In the genomic region with DNA sequence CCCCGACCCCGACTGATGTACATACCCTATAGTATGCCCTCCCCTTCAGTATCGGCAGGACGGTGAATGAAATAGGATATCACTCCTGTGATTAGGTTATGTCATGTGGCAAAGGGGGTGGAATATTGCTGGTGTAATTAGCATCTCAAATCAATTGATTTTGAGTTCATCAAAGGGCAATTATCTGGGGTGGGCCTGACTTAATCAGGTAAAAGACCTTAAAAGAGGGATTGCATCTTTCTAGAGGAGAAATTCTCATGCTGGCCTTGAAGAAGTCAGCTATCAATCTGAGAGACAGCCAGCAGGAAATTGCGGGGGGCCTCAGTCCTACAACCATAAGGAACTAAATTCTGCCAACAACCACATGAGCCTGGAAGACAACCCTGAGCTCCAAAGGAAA, we compare ENCODE assay signal across 31 cellular contexts.
"Had no signal": no experiment of that assay in that cellular context is flagged by ENCODE, and none has a peak within 500 bp of the region (broad histone marks: within the 10 kb centered on the region; RNA-seq: fewer than 3 reads in every experiment).

No MANE protein-coding gene starts in this region.

- H3K4me3 ChIP-seq: cardiac muscle cell, colonic mucosa, Peyer's patch had no signal

- H3K9me3 ChIP-seq: colonic mucosa, Peyer's patch had no signal

- H3K27ac Mint-ChIP-seq: activated B cell treated with CpG ODN at 0.5 μM for 24 hours; activated CD4-positive, alpha-beta memory T cell treated with anti-CD3 and anti-CD28 coated beads, Interleukin-2, amount 10 ng/mL, durations not matched to agents 7 days and 5 days; activated CD8-positive, alpha-beta memory T cell treated with anti-CD3 and anti-CD28 coated beads, Interleukin-2, amount 10 ng/mL, durations not matched to agents 7 days and 5 days; activated naive CD8-positive, alpha-beta T cell treated with anti-CD3 and anti-CD28 coated beads for 36 hours had no signal

- DNase-seq: activated B cell treated with CpG ODN at 0.5 μM for 24 hours; activated CD4-positive, alpha-beta memory T cell treated with anti-CD3 and anti-CD28 coated beads, Interleukin-2, amount 10 ng/mL, durations not matched to agents 7 days and 5 days; activated CD4-positive, alpha-beta T cell treated with anti-CD3 and anti-CD28 coated beads for 4 hours; activated CD4-positive, alpha-beta T cell treated with anti-CD3 and anti-CD28 coated beads, Interleukin-2, amount 50 U/mL, for 1 hour; activated CD4-positive, CD25-positive, alpha-beta regulatory T cell treated with anti-CD3 and anti-CD28 coated beads, Interleukin-2, amount 50 U/mL, for 72 hours; activated CD8-positive, alpha-beta memory T cell treated with anti-CD3 and anti-CD28 coated beads, Interleukin-2, amount 10 ng/mL, durations not matched to agents 7 days and 5 days; activated CD8-positive, alpha-beta memory T cell treated with anti-CD3 and anti-CD28 coated beads, Interleukin-2, amount 50 U/mL, for 48 hours; activated effector memory CD4-positive, alpha-beta T cell treated with anti-CD3 and anti-CD28 coated beads, Interleukin-2, amount 50 U/mL, for 16 hours; activated naive CD4-positive, alpha-beta T cell; activated naive CD4-positive, alpha-beta T cell treated with anti-CD3 and anti-CD28 coated beads, Interleukin-2, amount 50 U/mL, for 16 hours; activated naive CD8-positive, alpha-beta T cell treated with anti-CD3 and anti-CD28 coated beads for 36 hours; activated T-cell treated with anti-CD3 and anti-CD28 coated beads, Interleukin-2, amount 50 U/mL, for 48 hours; amniotic stem cell; aorta; colonic mucosa; NCI-H1048; NCI-H1436 treated with DMSO at 0.1 percent for 48 hours; NCI-H1694 treated with DMSO at 0.1 percent for 48 hours; NCI-H2029; NCI-H345; NCI-H524 treated with DMSO at 0.1 percent for 48 hours; Peyer's patch; RPMI8226; SW 1271; T-helper 1 cell; T-helper 2 cell; T-helper 9 cell had no signal

- H3K9me3 Mint-ChIP-seq: activated B cell treated with CpG ODN at 0.5 μM for 24 hours; activated CD4-positive, alpha-beta memory T cell treated with anti-CD3 and anti-CD28 coated beads, Interleukin-2, amount 10 ng/mL, durations not matched to agents 7 days and 5 days; activated naive CD8-positive, alpha-beta T cell treated with anti-CD3 and anti-CD28 coated beads for 36 hours; central memory CD8-positive, alpha-beta T cell had no signal

- H3K4me3 Mint-ChIP-seq: activated B cell treated with CpG ODN at 0.5 μM for 24 hours; activated CD4-positive, alpha-beta memory T cell treated with anti-CD3 and anti-CD28 coated beads, Interleukin-2, amount 10 ng/mL, durations not matched to agents 7 days and 5 days; activated CD8-positive, alpha-beta memory T cell treated with anti-CD3 and anti-CD28 coated beads, Interleukin-2, amount 10 ng/mL, durations not matched to agents 7 days and 5 days; activated naive CD8-positive, alpha-beta T cell treated with anti-CD3 and anti-CD28 coated beads for 36 hours; central memory CD8-positive, alpha-beta T cell had no signal

- H3K27me3 ChIP-seq: cardiac muscle cell, colonic mucosa, Peyer's patch had no signal

- H3K27me3 Mint-ChIP-seq: activated B cell treated with CpG ODN at 0.5 μM for 24 hours; activated CD4-positive, alpha-beta memory T cell treated with anti-CD3 and anti-CD28 coated beads, Interleukin-2, amount 10 ng/mL, durations not matched to agents 7 days and 5 days; activated CD8-positive, alpha-beta memory T cell treated with anti-CD3 and anti-CD28 coated beads, Interleukin-2, amount 10 ng/mL, durations not matched to agents 7 days and 5 days; activated naive CD8-positive, alpha-beta T cell treated with anti-CD3 and anti-CD28 coated beads for 36 hours; central memory CD8-positive, alpha-beta T cell had no signal

- H3K27ac ChIP-seq: cardiac muscle cell, colonic mucosa, Peyer's patch, VCaP had no signal

- H3K4me1 ChIP-seq: colonic mucosa had no signal

- ATAC-seq: activated CD8-positive, alpha-beta memory T cell treated with anti-CD3 and anti-CD28 coated beads, Interleukin-2, amount 10 ng/mL, durations not matched to agents 7 days and 5 days; Right ventricle myocardium inferior had no signal
